In genomic region chr14:77707355-77707723, GRCh38 we compare ENCODE assay signal across 8 cellular contexts. TPM values are rescaled to one million over a fixed set of nuclear protein-coding genes. Genes with fewer than 3 reads are reported as not detected.
DNase-seq lines count a peak whose midpoint lies in the region; ATAC-seq and TF ChIP-seq lines count a peak whose summit lies in the region.

No MANE protein-coding gene starts in this region.

- 0 to 1% methylated on average over 14 of the region's 14 CpGs for WGBS in ectodermal cell, 2 experiments
- 0 to 1% methylated on average over 14 of the region's 14 CpGs for WGBS in thyroid gland, 2 donors

- no peak for TF ChIP-seq POLR2A in thyroid gland (IDR thresholded peaks at IDR 0.05)

- H3K27me3 ChIP-seq in SJCRH30 (no peaks in the 10 kb centered on the region), ectodermal cell (ENCODE audit: control insufficient read depth, insufficient read depth, low read length, poor library complexity, severe bottlenecking) (no peaks in the 10 kb centered on the region), thyroid gland (no peaks in the 10 kb centered on the region)

- no peak for TF ChIP-seq CTCF in GM20000 (IDR thresholded peaks at IDR 0.05; ENCODE audit: extremely low read depth, missing control alignments)
- peak in 1 of 6 experiments; percentile 14 for TF ChIP-seq CTCF in thyroid gland (IDR thresholded peaks at IDR 0.05)

- DNase-seq in NCI-H524 (lab: John Stamatoyannopoulos, UW), result peak; percentile 44 to 54
- DNase-seq in NCI-H524 treated with DMSO at 0.1 percent for 48 hours (lab: John Stamatoyannopoulos, UW), result no peak
- peak; percentile 30 for DNase-seq in GM20000 (ENCODE audit: low spot score)
- DNase-seq in SJCRH30, result peak; percentile 4 to 32
- DNase-seq in medulla oblongata (ENCODE audit: extremely low spot score), result peak; percentile 63
- peak; percentile 15 to 20 for DNase-seq in thyroid gland

- peak; percentile 10 for ATAC-seq in HG03571 (IDR thresholded peaks at IDR 0.05; ENCODE audit: unreplicated experiment)

- peak overlapping the region; percentile 96 for H3K4me3 ChIP-seq in SJCRH30
- peak overlapping the region; percentile 86 for H3K4me3 ChIP-seq in ectodermal cell (ENCODE audit: insufficient read depth, low read depth, low read length)
- H3K4me3 ChIP-seq in thyroid gland (replicated peaks in 1 of 3), result peak overlapping the region; percentile 68 to 97 (median 79)

- intact Hi-C loops in thyroid gland (cut with DNase I), result loop anchor here (5.0 kb wide), 1 partner anchor 245 kb away; no protein-coding TSS in a partner anchor

- H3K9me3 ChIP-seq in SJCRH30 (replicated peaks) (no peaks in the 10 kb centered on the region), ectodermal cell (ENCODE audit: control insufficient read depth, low read length) (no peaks in the 10 kb centered on the region), thyroid gland (no peaks in the 10 kb centered on the region)

- H3K4me1 ChIP-seq in SJCRH30 (peaks cover 15% of the 10 kb centered on the region), ectodermal cell (ENCODE audit: control insufficient read depth, insufficient read depth, low read length) (peaks cover 6% of the 10 kb centered on the region), thyroid gland (peaks cover 20 to 27% of the 10 kb centered on the region in 2 donors)

- H3K36me3 ChIP-seq in SJCRH30 (peaks cover 34% of the 10 kb centered on the region), ectodermal cell (ENCODE audit: control insufficient read depth, insufficient read depth, low read length) (peaks cover 19% of the 10 kb centered on the region), thyroid gland (peaks cover 12 to 27% of the 10 kb centered on the region in 2 donors)

- H3K27ac ChIP-seq in SJCRH30 (peak overlapping the region; percentile 50), ectodermal cell (ENCODE audit: insufficient read depth, low read depth, low read length, poor library complexity, severe bottlenecking) (no peak overlapping the region), thyroid gland (peak overlapping the region in 2 of 3 donors; percentile 31 to 53)

RNA-seq across cellular contexts. Expression of gene ALKBH1, which starts 0.5 kb away (rescaled TPM):
- 12.8 and 14.8 TPM in 2 replicates for total RNA-seq in SJCRH30 (2014; rRNA removed; shearing (Covaris generic))
- 16.4 TPM for polyA plus RNA-seq in ectodermal cell (2013, experiment 1 of 4)
- 17.6 TPM for polyA plus RNA-seq in ectodermal cell (2013, experiment 2 of 4)
- 15.6 TPM for polyA plus RNA-seq in ectodermal cell (2013, experiment 3 of 4)
- polyA plus RNA-seq in ectodermal cell (2013, experiment 4 of 4), result 15.8 TPM
- 10 to 100 TPM in 3 of 4 donors, 1 to 10 TPM in 1; 6.3 to 13.8 (median 10.3) TPM for total RNA-seq in thyroid gland

RNA-seq across cellular contexts. Expression of gene SLIRP, which starts 0.6 kb away (rescaled TPM):
- 541 and 634 TPM in 2 replicates for total RNA-seq in SJCRH30 (2014; rRNA removed; shearing (Covaris generic))
- 323 TPM for polyA plus RNA-seq in ectodermal cell (2013, experiment 1 of 4)
- 305 TPM for polyA plus RNA-seq in ectodermal cell (2013, experiment 2 of 4)
- polyA plus RNA-seq in ectodermal cell (2013, experiment 3 of 4), result 348 TPM
- polyA plus RNA-seq in ectodermal cell (2013, experiment 4 of 4), result 390 TPM
- total RNA-seq in thyroid gland, result 100 to 1,000 TPM; 208 to 325 (median 226) TPM

RNA-seq across cellular contexts. Expression of gene SNW1, which starts 53.6 kb away (rescaled TPM):
- 77.3 and 82.3 TPM in 2 replicates for total RNA-seq in SJCRH30 (2014; rRNA removed; shearing (Covaris generic))
- polyA plus RNA-seq in ectodermal cell (2013, experiment 1 of 4), result 87.0 TPM
- polyA plus RNA-seq in ectodermal cell (2013, experiment 2 of 4), result 94.2 TPM
- 66.5 TPM for polyA plus RNA-seq in ectodermal cell (2013, experiment 3 of 4)
- polyA plus RNA-seq in ectodermal cell (2013, experiment 4 of 4), result 72.7 TPM
- 10 to 100 TPM; 53.9 to 85.5 (median 67.8) TPM for total RNA-seq in thyroid gland
